ENCODE assay signal across 17 cellular contexts in genomic region chr6:13451181-13451700, GRCh38.
"Had no signal": no experiment of that assay in that cellular context is flagged by ENCODE, and none has a peak within 500 bp of the region (broad histone marks: within the 10 kb centered on the region; RNA-seq: fewer than 3 reads in every experiment).

No MANE protein-coding gene starts in this region.

- H3K27me3 ChIP-seq: colonic mucosa, SJSA1 had no signal

- H3K4me3 ChIP-seq: colonic mucosa, left ventricle myocardium inferior, SJSA1, thoracic aorta had no signal

- H3K4me3 Mint-ChIP-seq: activated T-helper 1 cell treated with anti-CD3 and anti-CD28 coated beads, Interleukin-12 subunit alpha, Interleukin-12 subunit beta, Interleukin-2, Interleukin-4 antibody, amounts not matched to agents 30 ng/mL and 10 ng/mL and 1 ng/mL, durations not matched to agents 14 hours and 24 hours and 36 hours; stimulated activated naive CD8-positive, alpha-beta T cell treated with anti-CD3 and anti-CD28 coated beads, Interleukin-15, Interleukin-2, amounts not matched to agents 100 ng/mL and 50 ng/mL, for 24 hours; T-helper 2 cell treated with Interferon-gamma antibody and Interleukin-4, amounts not matched to agents 5 μg/mL and 100 μg/mL, for 36 hours had no signal

- H3K4me1 ChIP-seq: colonic mucosa had no signal

- H3K36me3 ChIP-seq: colonic mucosa, thoracic aorta had no signal

- H3K27me3 Mint-ChIP-seq: stimulated activated naive CD8-positive, alpha-beta T cell treated with anti-CD3 and anti-CD28 coated beads, Interleukin-15, Interleukin-2, amounts not matched to agents 100 ng/mL and 50 ng/mL, for 24 hours had no signal

- H3K9me3 ChIP-seq: colonic mucosa, left ventricle myocardium inferior, SJSA1, thoracic aorta had no signal

- DNase-seq: activated CD4-positive, alpha-beta T cell treated with anti-CD3 and anti-CD28 coated beads for 1 hour; activated CD4-positive, alpha-beta T cell treated with anti-CD3 and anti-CD28 coated beads, Interleukin-2, amount 50 U/mL, for 48 hours; activated CD8-positive, alpha-beta memory T cell treated with anti-CD3 and anti-CD28 coated beads, Interleukin-2, amount 50 U/mL, for 48 hours; activated naive CD4-positive, alpha-beta T cell treated with Interleukin-2 at 50 U/mL for 16 hours; caudate nucleus; colonic mucosa; effector memory CD4-positive, alpha-beta T cell; islet precursor cell; left ventricle myocardium inferior; stimulated activated CD4-positive, alpha-beta T cell treated with anti-CD3 and anti-CD28 coated beads, Interleukin-2, amount 100 ng/mL, for 48 hours; SW 1271 had no signal

- H3K27ac Mint-ChIP-seq: activated T-helper 1 cell treated with anti-CD3 and anti-CD28 coated beads, Interleukin-12 subunit alpha, Interleukin-12 subunit beta, Interleukin-2, Interleukin-4 antibody, amounts not matched to agents 30 ng/mL and 10 ng/mL and 1 ng/mL, durations not matched to agents 14 hours and 24 hours and 36 hours; stimulated activated naive CD8-positive, alpha-beta T cell treated with anti-CD3 and anti-CD28 coated beads, Interleukin-15, Interleukin-2, amounts not matched to agents 100 ng/mL and 50 ng/mL, for 24 hours; T-helper 2 cell treated with Interferon-gamma antibody and Interleukin-4, amounts not matched to agents 5 μg/mL and 100 μg/mL, for 36 hours had no signal

- H3K9me3 Mint-ChIP-seq: T-helper 2 cell treated with Interferon-gamma antibody and Interleukin-4, amounts not matched to agents 5 μg/mL and 100 μg/mL, for 36 hours had no signal

- H3K27ac ChIP-seq: colonic mucosa, epithelial cell of prostate, SJSA1, thoracic aorta had no signal
